27 cellular contexts compared by ENCODE assay signal in genomic region chr19:51713319-51714285, GRCh38. TPM values are rescaled to one million over a fixed set of nuclear protein-coding genes. Genes with fewer than 3 reads are reported as not detected.
"Had no signal": no experiment of that assay in that cellular context is flagged by ENCODE, and none has a peak within 500 bp of the region (broad histone marks: within the 10 kb centered on the region; RNA-seq: fewer than 3 reads in every experiment).

No MANE protein-coding gene starts in this region.

- H3K27ac ChIP-seq: breast epithelium, esophagus muscularis mucosa, heart right ventricle, parathyroid adenoma, psoas muscle, stomach, tibial artery had no signal

- ATAC-seq: activated T-cell treated with anti-CD3 and anti-CD28 coated beads, Interleukin-2, amount 50 U/mL, for 4 hours; activated T-helper 17 cell treated with anti-CD3 and anti-CD28 coated beads, Interleukin-2, amount 50 U/mL, for 72 hours; naive thymus-derived CD4-positive, alpha-beta T cell; psoas muscle had no signal

- DNase-seq: activated CD4-positive, alpha-beta memory T cell treated with anti-CD3 and anti-CD28 coated beads, Interleukin-2, amount 10 ng/mL, durations not matched to agents 7 days and 5 days; activated CD4-positive, alpha-beta T cell treated with anti-CD3 and anti-CD28 coated beads, Interleukin-2, amount 10 ng/mL, durations not matched to agents 7 days and 5 days; activated CD4-positive, CD25-positive, alpha-beta regulatory T cell treated with anti-CD3 and anti-CD28 coated beads, Interleukin-2, amount 50 U/mL, for 72 hours; activated CD8-positive, alpha-beta memory T cell treated with anti-CD3 and anti-CD28 coated beads, Interleukin-2, amount 50 U/mL, for 48 hours; activated gamma-delta T cell treated with Interleukin-2 at 50 U/mL for 16 hours; activated naive CD4-positive, alpha-beta T cell treated with anti-CD3 and anti-CD28 coated beads, Interleukin-2, amount 50 U/mL, for 16 hours; activated T-cell treated with anti-CD3 and anti-CD28 coated beads, Interleukin-2, amount 50 U/mL, for 4 hours; amniotic stem cell; central memory CD4-positive, alpha-beta T cell; foreskin melanocyte; heart right ventricle; midbrain; naive thymus-derived CD4-positive, alpha-beta T cell; psoas muscle; stimulated activated CD4-positive, alpha-beta T cell treated with anti-CD3 and anti-CD28 coated beads, Interleukin-2, amount 100 ng/mL, for 24 hours; stimulated activated naive B cell treated with anti-CD40 and anti-IgM and Interleukin-4, amounts not matched to agents 10 μg/mL and 1 μg/mL and 100 μg/mL, for 72 hours; stomach; tibial artery had no signal

- H3K4me1 ChIP-seq: breast epithelium, esophagus muscularis mucosa, heart right ventricle, psoas muscle, stomach, tibial artery had no signal

- H3K9me3 ChIP-seq: breast epithelium, esophagus muscularis mucosa, heart right ventricle, psoas muscle, stomach, tibial artery had no signal

- H3K4me3 ChIP-seq: breast epithelium, esophagus muscularis mucosa, heart right ventricle, psoas muscle, smooth muscle cell, stomach, tibial artery had no signal

RNA-seq across cellular contexts. Expression of gene HAS1, which starts 10.2 kb away (rescaled TPM):
- total RNA-seq: activated CD4-positive, alpha-beta memory T cell treated with anti-CD3 and anti-CD28 coated beads, Interleukin-2, amount 10 ng/mL, durations not matched to agents 7 days and 5 days; activated CD4-positive, alpha-beta T cell treated with anti-CD3 and anti-CD28 coated beads, Interleukin-2, amount 10 ng/mL, durations not matched to agents 7 days and 5 days; activated T-cell treated with anti-CD3 and anti-CD28 coated beads, Interleukin-2, amount 50 U/mL, for 4 hours; activated T-helper 17 cell treated with anti-CD3 and anti-CD28 coated beads, Interleukin-2, amount 50 U/mL, for 72 hours; glomerular endothelial cell; kidney epithelial cell; naive thymus-derived CD4-positive, alpha-beta T cell had no signal
- polyA plus RNA-seq: neural cell had no signal

RNA-seq across cellular contexts. Expression of gene FPR1, which starts 38.1 kb away (rescaled TPM):
- total RNA-seq: activated CD4-positive, alpha-beta memory T cell treated with anti-CD3 and anti-CD28 coated beads, Interleukin-2, amount 10 ng/mL, durations not matched to agents 7 days and 5 days; activated CD4-positive, alpha-beta T cell treated with anti-CD3 and anti-CD28 coated beads, Interleukin-2, amount 10 ng/mL, durations not matched to agents 7 days and 5 days; activated T-cell treated with anti-CD3 and anti-CD28 coated beads, Interleukin-2, amount 50 U/mL, for 4 hours; activated T-helper 17 cell treated with anti-CD3 and anti-CD28 coated beads, Interleukin-2, amount 50 U/mL, for 72 hours; endodermal cell; glomerular endothelial cell; kidney epithelial cell; smooth muscle cell had no signal
- polyA plus RNA-seq: neural cell, smooth muscle cell had no signal

RNA-seq across cellular contexts. Expression of gene FPR2, which starts 47.4 kb away (rescaled TPM):
- total RNA-seq: activated CD4-positive, alpha-beta memory T cell treated with anti-CD3 and anti-CD28 coated beads, Interleukin-2, amount 10 ng/mL, durations not matched to agents 7 days and 5 days; activated CD4-positive, alpha-beta T cell treated with anti-CD3 and anti-CD28 coated beads, Interleukin-2, amount 10 ng/mL, durations not matched to agents 7 days and 5 days; activated T-cell treated with anti-CD3 and anti-CD28 coated beads, Interleukin-2, amount 50 U/mL, for 4 hours; activated T-helper 17 cell treated with anti-CD3 and anti-CD28 coated beads, Interleukin-2, amount 50 U/mL, for 72 hours; glomerular endothelial cell; kidney epithelial cell; smooth muscle cell had no signal
- polyA plus RNA-seq: naive thymus-derived CD4-positive, alpha-beta T cell; neural cell; smooth muscle cell had no signal
